28 cellular contexts compared by ENCODE assay signal in genomic region chr6:117929501-117929900, GRCh38. TPM values are rescaled to one million over a fixed set of nuclear protein-coding genes. Genes with fewer than 3 reads are reported as not detected.
"Had no signal": no experiment of that assay in that cellular context is flagged by ENCODE, and none has a peak within 500 bp of the region (broad histone marks: within the 10 kb centered on the region; RNA-seq: fewer than 3 reads in every experiment).

No MANE protein-coding gene starts in this region.

- H3K4me1 ChIP-seq: esophagus squamous epithelium, gastrocnemius medialis, heart right ventricle, left lung, lower lobe of right lung had no signal

- H3K27ac Mint-ChIP-seq: dendritic cell treated with granulocyte-macrophage colony-stimulating factor and Interleukin-4, amounts not matched to agents 40 ng/mL and 50 ng/mL, for 4 days; effector memory CD8-positive, alpha-beta T cell; endodermal cell; mesothelial cell of epicardium; naive B cell; naive thymus-derived CD8-positive, alpha-beta T cell had no signal

- H3K36me3 ChIP-seq: esophagus squamous epithelium, gastrocnemius medialis, heart right ventricle, left lung, lower lobe of right lung had no signal

- H3K4me3 ChIP-seq: esophagus squamous epithelium, gastrocnemius medialis, heart right ventricle, left lung, lower lobe of right lung, mucosa of descending colon had no signal

- H3K4me1 Mint-ChIP-seq: mesothelial cell of epicardium; naive B cell; naive thymus-derived CD8-positive, alpha-beta T cell had no signal

- H3K27ac ChIP-seq: epithelial cell of prostate, esophagus squamous epithelium, gastrocnemius medialis, heart right ventricle, left lung, lower lobe of right lung had no signal

- H3K27me3 Mint-ChIP-seq: dendritic cell treated with granulocyte-macrophage colony-stimulating factor and Interleukin-4, amounts not matched to agents 40 ng/mL and 50 ng/mL, for 4 days had no signal

- H3K27me3 ChIP-seq: esophagus squamous epithelium, gastrocnemius medialis, heart right ventricle, left lung had no signal

- H3K4me3 Mint-ChIP-seq: dendritic cell treated with granulocyte-macrophage colony-stimulating factor and Interleukin-4, amounts not matched to agents 40 ng/mL and 50 ng/mL, for 4 days; effector memory CD8-positive, alpha-beta T cell; endodermal cell; mesothelial cell of epicardium; naive B cell; naive thymus-derived CD8-positive, alpha-beta T cell had no signal

- ATAC-seq: effector memory CD8-positive, alpha-beta T cell; esophagus mucosa; gastrocnemius medialis; heart right ventricle; left cardiac atrium; left lung; left ventricle myocardium superior; lower lobe of right lung; mucosa of descending colon; naive thymus-derived CD8-positive, alpha-beta T cell had no signal

- DNase-seq: cortex of kidney; effector CD8-positive, alpha-beta T cell; effector memory CD8-positive, alpha-beta T cell; endodermal cell; erythroblast; esophagus squamous epithelium; foreskin fibroblast; foreskin melanocyte; gastrocnemius medialis; glutamatergic neuron; head of caudate nucleus; heart right ventricle; hippocampal formation; left cardiac atrium; left lung; left ventricle myocardium superior; lower lobe of right lung; mesenchymal stem cell; mucosa of descending colon; naive B cell; naive thymus-derived CD8-positive, alpha-beta T cell had no signal

RNA-seq across cellular contexts. Expression of gene SLC35F1, which starts 22.4 kb away (rescaled TPM):
- total RNA-seq: esophagus mucosa; glomerular endothelial cell; lung microvascular endothelial cell; myocyte; naive thymus-derived CD8-positive, alpha-beta T cell had no signal
